In the genomic region with DNA sequence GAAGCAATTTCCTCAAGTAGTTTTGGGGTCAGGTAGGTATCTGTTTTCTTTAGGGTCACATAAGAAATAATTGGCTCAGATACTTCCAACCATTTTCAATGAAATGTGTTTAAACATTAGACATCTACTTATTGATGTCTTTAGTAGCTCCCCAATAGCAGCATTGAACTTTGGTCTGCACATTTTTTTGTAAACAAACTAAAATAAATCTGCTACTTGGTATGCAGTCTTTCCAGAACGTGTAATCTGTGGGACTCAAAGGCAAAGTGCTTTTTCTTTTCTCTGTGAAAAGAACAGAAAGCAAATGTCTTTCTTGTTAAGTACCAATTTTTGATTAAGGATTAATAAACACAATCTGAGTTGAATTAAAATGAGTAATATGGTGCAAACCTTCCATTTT, we compare ENCODE assay signal across 12 cellular contexts. TPM values are rescaled to one million over a fixed set of nuclear protein-coding genes. Genes with fewer than 3 reads are reported as not detected.
"Had no signal": no experiment of that assay in that cellular context is flagged by ENCODE, and none has a peak within 500 bp of the region (broad histone marks: within the 10 kb centered on the region; RNA-seq: fewer than 3 reads in every experiment).

No MANE protein-coding gene starts in this region.

- H3K27ac ChIP-seq: GM23248 had no signal

- ATAC-seq: GM23338, HCT116 had no signal

- H3K27ac Mint-ChIP-seq: GM23338, H9, HFFc6 had no signal

- H3K9ac ChIP-seq: GM23248 had no signal

- FAIRE-seq: H1, H54 had no signal

- H3K4me3 ChIP-seq: GM23248, GM23338, HAP-1 had no signal

- H2AFZ ChIP-seq: GM23248, GM23338 had no signal

- H3K9me3 ChIP-seq: HAP-1 had no signal

- H3K4me1 ChIP-seq: HAP-1 had no signal

- H3K4me3 Mint-ChIP-seq: GM23338, H9, HFFc6 had no signal

- H3K4me1 Mint-ChIP-seq: GM23338, H9 had no signal

- DNase-seq: GM23248, GOT3, H7, H9, HCEC 1CT, HFFc6 had no signal

- H3K36me3 ChIP-seq: HAP-1 had no signal

- H3K4me2 ChIP-seq: GM23338 had no signal

RNA-seq across cellular contexts. Expression of a gene that starts 13.6 kb away (rescaled TPM):
- total RNA-seq: GM23248, GM23338, H1, H4, H7, H9, HFFc6 had no signal
- polyA plus RNA-seq: GM23248, GM23338, H1 had no signal
